In genomic region chr7:118949031-118949430, GRCh38 we compare ENCODE assay signal across 25 cellular contexts.
DNase-seq lines count a peak whose midpoint lies in the region; ATAC-seq, FAIRE-seq and TF ChIP-seq lines count a peak whose summit lies in the region.
"Had no signal": no experiment of that assay in that cellular context is flagged by ENCODE, and none has a peak within 500 bp of the region (broad histone marks: within the 10 kb centered on the region; RNA-seq: fewer than 3 reads in every experiment).

No MANE protein-coding gene starts in this region.

- CTCF ChIA-PET in mammary epithelial cell (lab: Charles Lee; ENCODE audit: low non-redundant PET) = no interaction called here

- H3K27me3 ChIP-seq in mammary epithelial cell (ENCODE audit: insufficient read depth, low read length) = peaks cover 3% of the 10 kb centered on the region
- H3K27me3 ChIP-seq in breast epithelium = no peaks in the 10 kb centered on the region
- no peaks in the 10 kb centered on the region for H3K27me3 ChIP-seq in foreskin keratinocyte
- H3K27me3 ChIP-seq: adrenal gland, BLaER1, neutrophil, spleen, tibial nerve had no signal

- no peaks in the 10 kb centered on the region for H3K79me2 ChIP-seq in mammary epithelial cell (ENCODE audit: insufficient read depth, low read length)

- no TSS peak for BruUV-seq in mammary epithelial cell (replicated peaks; lab: Mats Ljungman, UMichigan)

- ATAC-seq in foreskin keratinocyte (peak; percentile 95), sciatic nerve (no peak)
- ATAC-seq: activated CD8-positive, alpha-beta T cell treated with anti-CD3 and anti-CD28 coated beads, Interleukin-2, amount 10 ng/mL, durations not matched to agents 7 days and 5 days; Right ventricle myocardium inferior; stimulated activated naive CD8-positive, alpha-beta T cell treated with anti-CD3 and anti-CD28 coated beads, Interleukin-15, Interleukin-2, amounts not matched to agents 100 U/mL and 50 U/mL, for 24 hours had no signal

- no peaks in the 10 kb centered on the region for H3K36me3 ChIP-seq in mammary epithelial cell (ENCODE audit: insufficient read depth, low read length)
- no peaks in the 10 kb centered on the region for H3K36me3 ChIP-seq in breast epithelium
- H3K36me3 ChIP-seq: adrenal gland, BLaER1, neutrophil, spleen, tibial nerve had no signal

- peak; percentile 10 for DNase-seq in mammary epithelial cell
- no peak for DNase-seq in breast epithelium (ENCODE audit: low spot score in 2 of 2)
- DNase-seq in astrocyte of the hippocampus (ENCODE audit: low read depth, low spot score) = peak; percentile 5
- DNase-seq in foreskin keratinocyte = peak; percentile 18 to 49
- no peak for DNase-seq in superior temporal gyrus (ENCODE audit: extremely low spot score)
- no peak for DNase-seq in COLO668 (lab: John Stamatoyannopoulos, UW; ENCODE audit: unreplicated experiment)
- no peak for DNase-seq in GM12892 (ENCODE audit: insufficient read length)
- DNase-seq in sciatic nerve (ENCODE audit: low spot score) = no peak
- DNase-seq: activated CD4-positive, CD25-positive, alpha-beta regulatory T cell treated with anti-CD3 and anti-CD28 coated beads, Interleukin-2, amount 50 U/mL, for 72 hours; activated CD8-positive, alpha-beta T cell treated with anti-CD3 and anti-CD28 coated beads, Interleukin-2, amount 10 ng/mL, durations not matched to agents 7 days and 5 days; activated gamma-delta T cell; adrenal gland; H9; KG1; kidney glomerular epithelial cell; NCI-H1694; NCI-H82; spleen; stimulated activated CD4-positive, alpha-beta T cell treated with anti-CD3 and anti-CD28 coated beads, Interleukin-4, amount 100 ng/mL, for 4 hours; stimulated activated naive CD8-positive, alpha-beta T cell treated with anti-CD3 and anti-CD28 coated beads, Interleukin-15, Interleukin-2, amounts not matched to agents 100 U/mL and 50 U/mL, for 24 hours had no signal

- no peak for FAIRE-seq in GM12892 (lab: Jason Lieb, UNC)
- FAIRE-seq: endothelial cell of umbilical vein had no signal

- no peaks in the 10 kb centered on the region for H3K4me1 ChIP-seq in mammary epithelial cell (ENCODE audit: insufficient read depth, low read length)
- no peaks in the 10 kb centered on the region for H3K4me1 ChIP-seq in breast epithelium
- H3K4me1 ChIP-seq in foreskin keratinocyte = no peaks in the 10 kb centered on the region
- H3K4me1 ChIP-seq: adrenal gland, BLaER1, spleen, tibial nerve had no signal

- in situ Hi-C loops in mammary epithelial cell (cut with MboI; ENCODE audit: low sequenced_read_pairs in 2 of 2) = no loop called here

- no peak overlapping the region for H3K9ac ChIP-seq in mammary epithelial cell (ENCODE audit: insufficient read depth, low read length)
- H3K9ac ChIP-seq: BLaER1 had no signal

- TF ChIP-seq POLR2A in breast epithelium (IDR thresholded peaks at IDR 0.05) = no peak
- no peak for TF ChIP-seq POLR2A in GM12892 (IDR thresholded peaks at IDR 0.05; ENCODE audit: low read depth, low read length)

- no peaks in the 10 kb centered on the region for H4K20me1 ChIP-seq in mammary epithelial cell (ENCODE audit: insufficient read depth, low read length)
- H4K20me1 ChIP-seq: BLaER1 had no signal

- WGBS in mammary epithelial cell (ENCODE audit: low coverage, missing lambda C conversion rate) = 100% methylated on average over 1 of the region's 1 CpG

- H3K4me3 ChIP-seq in mammary epithelial cell (replicated peaks in 1 of 3; ENCODE audit: insufficient read depth in 1 of 3, low read depth in 2 of 3, low read length in 3 of 3) (no peak overlapping the region), breast epithelium (no peak overlapping the region)
- H3K4me3 ChIP-seq: adrenal gland, BLaER1, spleen, tibial nerve had no signal

- H3K27ac ChIP-seq in mammary epithelial cell (ENCODE audit: insufficient read depth, low read depth, low read length) = no peak overlapping the region
- no peak overlapping the region for H3K27ac ChIP-seq in breast epithelium
- H3K27ac ChIP-seq in foreskin keratinocyte = no peak overlapping the region
- H3K27ac ChIP-seq: adrenal gland, BLaER1, neutrophil, spleen, tibial nerve had no signal

- H3K9me3 ChIP-seq in mammary epithelial cell (replicated peaks; ENCODE audit: insufficient read depth, low read length) (no peaks in the 10 kb centered on the region), breast epithelium (no peaks in the 10 kb centered on the region)
- H3K9me3 ChIP-seq: adrenal gland, BLaER1, neutrophil had no signal

- H2AFZ ChIP-seq in mammary epithelial cell (ENCODE audit: low read depth, low read length) = no peak overlapping the region

- intact Hi-C loops in mammary epithelial cell (cut with micrococcal nuclease) (no loop called here), breast epithelium (cut with DNase I; ENCODE audit: low total_unique reads) (no loop called here), sciatic nerve (cut with DNase I) (no loop called here)

- TF ChIP-seq CTCF in mammary epithelial cell (conservative IDR thresholded peaks at IDR 0.05 in 1 of 2, IDR thresholded peaks at IDR 0.05 in 1 of 2; ENCODE audit: extremely low read depth in 1 of 2, insufficient read depth in 1 of 2, low read depth in 1 of 2, low read length in 2 of 2) (no peak), breast epithelium (IDR thresholded peaks at IDR 0.05) (no peak), foreskin keratinocyte (conservative IDR thresholded peaks at IDR 0.05) (no peak)

- dilution Hi-C loops in mammary epithelial cell (cut with HindIII; ENCODE audit: low sequenced_read_pairs) = no loop called here

- no peak overlapping the region for H3K4me2 ChIP-seq in mammary epithelial cell (ENCODE audit: insufficient read depth, low read depth, low read length)
- H3K4me2 ChIP-seq: BLaER1 had no signal

Comparison
In these comparisons a context has a peak if more than half of its experiments do, and no peak if none do; other contexts are left out.
1. DNase-seq: peak in mammary epithelial cell (single experiment), astrocyte of the hippocampus (single experiment) and foreskin keratinocyte (2 of 2); none in breast epithelium (0 of 2), superior temporal gyrus (single experiment), COLO668 (single experiment), GM12892 (single experiment) and sciatic nerve (single experiment).